In genomic region chr5:72418271-72418670, GRCh38 we compare ENCODE assay signal across 31 cellular contexts.
"Had no signal": no experiment of that assay in that cellular context is flagged by ENCODE, and none has a peak within 500 bp of the region (broad histone marks: within the 10 kb centered on the region; RNA-seq: fewer than 3 reads in every experiment).

No MANE protein-coding gene starts in this region.

- ATAC-seq: activated CD8-positive, alpha-beta T cell treated with anti-CD3 and anti-CD28 coated beads for 36 hours; activated naive CD8-positive, alpha-beta T cell treated with anti-CD3 and anti-CD28 coated beads, Interleukin-2, amount 50 U/mL, for 24 hours; activated T-cell treated with anti-CD3 and anti-CD28 coated beads, Interleukin-2, amount 50 U/mL, for 72 hours; activated T-helper 17 cell treated with anti-CD3 and anti-CD28 coated beads, Interleukin-2, amount 50 U/mL, for 72 hours; body of pancreas had no signal

- H3K4me1 ChIP-seq: ascending aorta, body of pancreas, breast epithelium had no signal

- FAIRE-seq: TTC549 had no signal

- H3K4me3 ChIP-seq: ascending aorta, body of pancreas, breast epithelium had no signal

- H3K27ac ChIP-seq: ascending aorta, body of pancreas, brain microvascular endothelial cell, breast epithelium, VCaP had no signal

- H3K27me3 ChIP-seq: ascending aorta, body of pancreas, brain microvascular endothelial cell, breast epithelium had no signal

- H3K9me3 ChIP-seq: ascending aorta, body of pancreas, breast epithelium had no signal

- H3K36me3 ChIP-seq: ascending aorta, brain microvascular endothelial cell, breast epithelium had no signal

- DNase-seq: activated B cell treated with CpG ODN at 0.5 μM for 24 hours; activated CD4-positive, alpha-beta memory T cell treated with anti-CD3 and anti-CD28 coated beads for 36 hours; activated CD4-positive, alpha-beta T cell treated with anti-CD3 and anti-CD28 coated beads for 4 hours; activated CD4-positive, alpha-beta T cell treated with anti-CD3 and anti-CD28 coated beads, Interleukin-2, amount 10 ng/mL, durations not matched to agents 24 days and 14 days; activated CD4-positive, alpha-beta T cell treated with anti-CD3 and anti-CD28 coated beads, Interleukin-2, amount 50 U/mL, for 1 hour; activated CD4-positive, alpha-beta T cell treated with anti-CD3 and anti-CD28 coated beads, Interleukin-2, amount 50 U/mL, for 4 hours; activated CD4-positive, CD25-positive, alpha-beta regulatory T cell treated with anti-CD3 and anti-CD28 coated beads, Interleukin-2, amount 50 U/mL, for 72 hours; activated CD8-positive, alpha-beta memory T cell treated with anti-CD3 and anti-CD28 coated beads, Interleukin-2, amount 50 U/mL, for 4 hours; activated CD8-positive, alpha-beta T cell treated with anti-CD3 and anti-CD28 coated beads for 36 hours; activated effector memory CD4-positive, alpha-beta T cell treated with anti-CD3 and anti-CD28 coated beads, Interleukin-2, amount 50 U/mL, for 16 hours; activated gamma-delta T cell treated with Interleukin-2 at 50 U/mL for 16 hours; activated naive CD4-positive, alpha-beta T cell; activated naive CD4-positive, alpha-beta T cell treated with anti-CD3 and anti-CD28 coated beads, Interleukin-2, amount 10 ng/mL, durations not matched to agents 7 days and 5 days; activated naive CD8-positive, alpha-beta T cell treated with anti-CD3 and anti-CD28 coated beads, Interleukin-2, amount 10 ng/mL, durations not matched to agents 7 days and 5 days; activated naive CD8-positive, alpha-beta T cell treated with anti-CD3 and anti-CD28 coated beads, Interleukin-2, amount 50 U/mL, for 24 hours; activated T-cell treated with anti-CD3 and anti-CD28 coated beads for 4 hours; activated T-cell treated with anti-CD3 and anti-CD28 coated beads, Interleukin-2, amount 50 U/mL, for 1 hour; activated T-cell treated with anti-CD3 and anti-CD28 coated beads, Interleukin-2, amount 50 U/mL, for 4 hours; activated T-cell treated with anti-CD3 and anti-CD28 coated beads, Interleukin-2, amount 50 U/mL, for 72 hours; amygdala; anterior cingulate cortex; body of pancreas; brain microvascular endothelial cell; central memory CD4-positive, alpha-beta T cell; T-helper 2 cell; T-helper 9 cell had no signal
